ENCODE assay signal across 25 cellular contexts in the genomic region with DNA sequence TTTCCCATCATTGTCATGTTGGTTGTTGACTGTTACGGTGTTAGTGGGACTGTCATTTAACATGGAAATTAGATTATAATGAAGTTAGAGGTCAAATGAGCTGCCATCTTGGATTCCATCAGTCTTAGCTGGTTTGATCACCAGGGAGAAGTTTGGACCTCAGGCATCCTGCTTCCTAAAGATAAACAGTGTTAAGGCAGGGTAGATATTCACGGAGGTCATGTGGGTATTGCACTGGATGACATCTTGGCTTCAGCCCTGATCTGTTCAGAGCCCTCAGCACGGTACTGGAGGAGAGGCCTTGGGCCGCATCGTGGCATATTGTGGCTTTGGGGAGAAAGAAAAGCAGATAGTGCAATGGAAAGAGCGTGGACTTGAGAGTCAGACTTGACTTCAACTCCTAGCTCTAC. TPM values are rescaled to one million over a fixed set of nuclear protein-coding genes. Genes with fewer than 3 reads are reported as not detected.
"Had no signal": no experiment of that assay in that cellular context is flagged by ENCODE, and none has a peak within 500 bp of the region (broad histone marks: within the 10 kb centered on the region; RNA-seq: fewer than 3 reads in every experiment).

No MANE protein-coding gene starts in this region.

- H3K9me3 ChIP-seq: adrenal gland, ascending aorta, uterus had no signal

- FAIRE-seq: endothelial cell of umbilical vein, kidney had no signal

- ATAC-seq: effector memory CD8-positive, alpha-beta T cell; left colon; naive thymus-derived CD8-positive, alpha-beta T cell; sciatic nerve; stimulated activated naive CD8-positive, alpha-beta T cell treated with anti-CD3 and anti-CD28 coated beads, Interleukin-15, amount 100 ng/mL, for 72 hours had no signal

- H3K27ac ChIP-seq: adrenal gland, ascending aorta, brain microvascular endothelial cell, skin epidermis, uterus had no signal

- H3K4me1 ChIP-seq: adrenal gland, ascending aorta, uterus had no signal

- H3K4me3 ChIP-seq: adrenal gland, ascending aorta, skin epidermis, uterus had no signal

- DNase-seq: activated CD4-positive, alpha-beta memory T cell treated with anti-CD3 and anti-CD28 coated beads for 36 hours; activated CD4-positive, alpha-beta T cell treated with anti-CD3 and anti-CD28 coated beads, Interleukin-2, amount 10 ng/mL, durations not matched to agents 24 days and 14 days; activated CD4-positive, CD25-positive, alpha-beta regulatory T cell treated with anti-CD3 and anti-CD28 coated beads, Interleukin-2, amount 50 U/mL, for 72 hours; activated CD8-positive, alpha-beta memory T cell treated with anti-CD3 and anti-CD28 coated beads, Interleukin-2, amount 50 U/mL, for 48 hours; activated naive CD4-positive, alpha-beta T cell treated with Interleukin-2 at 50 U/mL for 16 hours; activated naive CD8-positive, alpha-beta T cell treated with anti-CD3 and anti-CD28 coated beads for 36 hours; activated T-cell treated with anti-CD3 and anti-CD28 coated beads, Interleukin-2, amount 50 U/mL, for 24 hours; brain microvascular endothelial cell; cortex of kidney; effector memory CD8-positive, alpha-beta T cell; hippocampal formation; kidney; left colon; naive thymus-derived CD8-positive, alpha-beta T cell; stimulated activated CD4-positive, alpha-beta T cell treated with anti-CD3 and anti-CD28 coated beads, Interleukin-12 subunit alpha, Interleukin-12 subunit beta, amount 100 ng/mL, for 4 hours; stimulated activated CD4-positive, alpha-beta T cell treated with anti-CD3 and anti-CD28 coated beads, Interleukin-4, amount 100 ng/mL, for 24 hours; stimulated activated naive CD8-positive, alpha-beta T cell treated with anti-CD3 and anti-CD28 coated beads, Interleukin-15, amount 100 ng/mL, for 72 hours; substantia nigra; T-helper 2 cell; uterus had no signal

- H3K27me3 ChIP-seq: adrenal gland, ascending aorta, uterus had no signal

- H3K36me3 ChIP-seq: brain microvascular endothelial cell, uterus had no signal

RNA-seq across cellular contexts. Expression of gene MUC20, which starts 11.1 kb away (rescaled TPM):
- polyA plus RNA-seq: endothelial cell of umbilical vein had no signal
